Comparison of ENCODE assay signal across 1 cellular context in the genomic region with DNA sequence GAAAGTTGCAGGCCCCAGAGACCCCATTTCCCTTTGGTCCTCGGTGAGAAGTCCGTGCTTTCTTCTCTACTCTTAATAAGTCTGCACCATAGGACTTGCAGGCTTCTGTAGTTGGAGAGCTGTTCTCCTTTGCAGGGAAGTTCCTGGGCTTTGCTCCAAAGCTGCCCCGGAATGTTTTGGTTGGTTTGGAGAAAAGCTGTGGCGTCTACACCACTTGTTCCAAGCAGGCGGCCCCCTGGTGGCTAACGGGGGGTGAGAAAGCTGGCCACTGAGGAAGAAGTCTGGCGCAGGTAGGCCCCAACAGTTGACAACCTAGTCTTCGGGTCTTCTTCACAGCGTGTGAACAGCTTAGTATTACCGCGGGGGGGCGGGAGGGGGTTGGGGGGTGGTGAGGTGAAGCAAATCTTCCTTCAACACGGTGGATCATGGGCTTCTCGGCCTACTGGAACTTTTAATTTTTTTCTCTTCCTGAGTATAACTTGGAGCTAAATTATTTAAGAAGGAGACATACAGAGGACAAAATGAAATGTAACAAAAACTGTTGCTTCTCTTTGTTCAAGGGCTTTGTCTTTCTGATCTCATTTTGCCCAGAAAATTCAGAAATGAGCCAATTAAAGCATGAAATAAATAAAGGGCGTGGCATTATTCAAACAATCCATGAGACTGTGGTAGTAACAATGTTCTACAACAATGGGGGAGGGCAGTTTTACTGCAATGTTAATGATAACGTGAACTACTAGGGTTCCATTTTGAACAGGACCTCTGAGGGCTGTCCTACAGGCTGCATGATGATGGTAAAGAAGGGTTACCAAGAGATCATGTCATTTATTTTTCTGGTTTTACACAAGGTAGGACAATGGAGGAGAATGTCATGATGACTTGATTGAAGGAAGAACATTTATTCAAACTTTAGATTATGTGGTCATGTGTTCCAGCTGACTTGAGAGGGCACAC.
A peak's percentile ranks its signal among the peaks of the same experiment; 100 is the strongest.
TF ChIP-seq lines count a peak whose summit lies in the region.

No MANE protein-coding gene starts in this region.

TF ChIP-seq in K562, 482 proteins besides CTCF, POLR2A, EP300 and RAD21 (continued from another document and continues in another):
- TF ChIP-seq CREB3L1 (IDR thresholded peaks at IDR 0.05; ENCODE audit: borderline replicate concordance, low read depth): no peak
- no peak for TF ChIP-seq NR2C1 (IDR thresholded peaks at IDR 0.05)
- TF ChIP-seq NR2C1 (tag; IDR thresholded peaks at IDR 0.05): peak; percentile 50; the same call in 1 of the 2 replicates
- 0 out of 2 replicates have a peak, but pooled peaks have one; percentile 35 for TF ChIP-seq TEAD4 (IDR thresholded peaks at IDR 0.05; ENCODE audit: low read length)
- TF ChIP-seq TEAD4 (CRISPR knock-in tag; IDR thresholded peaks at IDR 0.05; ENCODE audit: borderline replicate concordance): no peak
- no peak for TF ChIP-seq ARNT (IDR thresholded peaks at IDR 0.05)
- TF ChIP-seq POLR2AphosphoS5 (IDR thresholded peaks at IDR 0.05; ENCODE audit: control insufficient read depth, insufficient read depth, low read depth, low read length): no peak; the same call in 1 of the 2 replicates
- TF ChIP-seq TFAP4 (CRISPR knock-in tag; IDR thresholded peaks at IDR 0.05; ENCODE audit: borderline replicate concordance): 0 out of 2 replicates have a peak, but pooled peaks have one; percentile 30
- peak; percentile 73; the same call in 1 of the 2 replicates for TF ChIP-seq CREB3 (tag; conservative IDR thresholded peaks at IDR 0.05; ENCODE audit: low read depth)
- TF ChIP-seq MAZ (CRISPR knock-in tag; conservative IDR thresholded peaks at IDR 0.05 in 1 of 2, IDR thresholded peaks at IDR 0.05 in 1 of 2): peak; percentile 23 to 33; a peak in 2 of 4 replicates
- TF ChIP-seq NR4A1 (CRISPR knock-in tag; IDR thresholded peaks at IDR 0.05): no peak
- peak; percentile 97 for TF ChIP-seq NR4A1 (tag; IDR thresholded peaks at IDR 0.05)
- peak; percentile 55 for TF ChIP-seq TAF1 (IDR thresholded peaks at IDR 0.05; ENCODE audit: control insufficient read depth, extremely low read depth, insufficient read depth, low read length, severe bottlenecking)
- no peak for TF ChIP-seq SOX6 (IDR thresholded peaks at IDR 0.05)
- TF ChIP-seq ILK (tag; IDR thresholded peaks at IDR 0.05; ENCODE audit: borderline replicate concordance, low read depth): peak; percentile 50; the same call in 1 of the 2 replicates
- 0 out of 2 replicates have a peak, but pooled peaks have one; percentile 57 for TF ChIP-seq TEAD2 (tag; IDR thresholded peaks at IDR 0.05)
- TF ChIP-seq ID3 (CRISPR knock-in tag; IDR thresholded peaks at IDR 0.05): no peak
- TF ChIP-seq ID3 (tag; IDR thresholded peaks at IDR 0.05): peak; percentile 81
- TF ChIP-seq, protein P1, sequence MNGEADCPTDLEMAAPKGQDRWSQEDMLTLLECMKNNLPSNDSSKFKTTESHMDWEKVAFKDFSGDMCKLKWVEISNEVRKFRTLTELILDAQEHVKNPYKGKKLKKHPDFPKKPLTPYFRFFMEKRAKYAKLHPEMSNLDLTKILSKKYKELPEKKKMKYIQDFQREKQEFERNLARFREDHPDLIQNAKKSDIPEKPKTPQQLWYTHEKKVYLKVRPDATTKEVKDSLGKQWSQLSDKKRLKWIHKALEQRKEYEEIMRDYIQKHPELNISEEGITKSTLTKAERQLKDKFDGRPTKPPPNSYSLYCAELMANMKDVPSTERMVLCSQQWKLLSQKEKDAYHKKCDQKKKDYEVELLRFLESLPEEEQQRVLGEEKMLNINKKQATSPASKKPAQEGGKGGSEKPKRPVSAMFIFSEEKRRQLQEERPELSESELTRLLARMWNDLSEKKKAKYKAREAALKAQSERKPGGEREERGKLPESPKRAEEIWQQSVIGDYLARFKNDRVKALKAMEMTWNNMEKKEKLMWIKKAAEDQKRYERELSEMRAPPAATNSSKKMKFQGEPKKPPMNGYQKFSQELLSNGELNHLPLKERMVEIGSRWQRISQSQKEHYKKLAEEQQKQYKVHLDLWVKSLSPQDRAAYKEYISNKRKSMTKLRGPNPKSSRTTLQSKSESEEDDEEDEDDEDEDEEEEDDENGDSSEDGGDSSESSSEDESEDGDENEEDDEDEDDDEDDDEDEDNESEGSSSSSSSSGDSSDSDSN (IDR thresholded peaks at IDR 0.05; ENCODE audit: borderline replicate concordance in 1 of 2, low read depth in 2 of 2, low read length in 2 of 2): peak in 1 of 2 experiments; percentile 66; a peak in 1 of 4 replicates
- 0 out of 2 replicates have a peak, but pooled peaks have one; percentile 21 for TF ChIP-seq KLF16 (IDR thresholded peaks at IDR 0.05)
- no peak for TF ChIP-seq ZNF282 (CRISPR knock-in tag; IDR thresholded peaks at IDR 0.05)
- peak; percentile 32; the same call in 1 of the 2 replicates for TF ChIP-seq ZNF197 (CRISPR knock-in tag; IDR thresholded peaks at IDR 0.05; ENCODE audit: low read depth)
- TF ChIP-seq ERF (CRISPR knock-in tag; IDR thresholded peaks at IDR 0.05): no peak
- TF ChIP-seq EGR1 (conservative IDR thresholded peaks at IDR 0.05): no peak
- no peak for TF ChIP-seq TRIM28 (IDR thresholded peaks at IDR 0.05)
- peak; percentile 88 for TF ChIP-seq PTRF (tag; IDR thresholded peaks at IDR 0.05)
- TF ChIP-seq MYC (IDR thresholded peaks at IDR 0.05; ENCODE audit: low read depth, low read length): 0 out of 2 replicates have a peak, but pooled peaks have one; percentile 28
- TF ChIP-seq MYC (CRISPR knock-in tag; IDR thresholded peaks at IDR 0.05; ENCODE audit: borderline replicate concordance, low read depth): peak; percentile 42; the same call in 1 of the 2 replicates
- TF ChIP-seq ZBTB11 (CRISPR knock-in tag; IDR thresholded peaks at IDR 0.05): 0 out of 6 replicates have a peak, but pooled peaks of 1 of the 3 experiments have one; percentile 5
- TF ChIP-seq, protein P2, sequence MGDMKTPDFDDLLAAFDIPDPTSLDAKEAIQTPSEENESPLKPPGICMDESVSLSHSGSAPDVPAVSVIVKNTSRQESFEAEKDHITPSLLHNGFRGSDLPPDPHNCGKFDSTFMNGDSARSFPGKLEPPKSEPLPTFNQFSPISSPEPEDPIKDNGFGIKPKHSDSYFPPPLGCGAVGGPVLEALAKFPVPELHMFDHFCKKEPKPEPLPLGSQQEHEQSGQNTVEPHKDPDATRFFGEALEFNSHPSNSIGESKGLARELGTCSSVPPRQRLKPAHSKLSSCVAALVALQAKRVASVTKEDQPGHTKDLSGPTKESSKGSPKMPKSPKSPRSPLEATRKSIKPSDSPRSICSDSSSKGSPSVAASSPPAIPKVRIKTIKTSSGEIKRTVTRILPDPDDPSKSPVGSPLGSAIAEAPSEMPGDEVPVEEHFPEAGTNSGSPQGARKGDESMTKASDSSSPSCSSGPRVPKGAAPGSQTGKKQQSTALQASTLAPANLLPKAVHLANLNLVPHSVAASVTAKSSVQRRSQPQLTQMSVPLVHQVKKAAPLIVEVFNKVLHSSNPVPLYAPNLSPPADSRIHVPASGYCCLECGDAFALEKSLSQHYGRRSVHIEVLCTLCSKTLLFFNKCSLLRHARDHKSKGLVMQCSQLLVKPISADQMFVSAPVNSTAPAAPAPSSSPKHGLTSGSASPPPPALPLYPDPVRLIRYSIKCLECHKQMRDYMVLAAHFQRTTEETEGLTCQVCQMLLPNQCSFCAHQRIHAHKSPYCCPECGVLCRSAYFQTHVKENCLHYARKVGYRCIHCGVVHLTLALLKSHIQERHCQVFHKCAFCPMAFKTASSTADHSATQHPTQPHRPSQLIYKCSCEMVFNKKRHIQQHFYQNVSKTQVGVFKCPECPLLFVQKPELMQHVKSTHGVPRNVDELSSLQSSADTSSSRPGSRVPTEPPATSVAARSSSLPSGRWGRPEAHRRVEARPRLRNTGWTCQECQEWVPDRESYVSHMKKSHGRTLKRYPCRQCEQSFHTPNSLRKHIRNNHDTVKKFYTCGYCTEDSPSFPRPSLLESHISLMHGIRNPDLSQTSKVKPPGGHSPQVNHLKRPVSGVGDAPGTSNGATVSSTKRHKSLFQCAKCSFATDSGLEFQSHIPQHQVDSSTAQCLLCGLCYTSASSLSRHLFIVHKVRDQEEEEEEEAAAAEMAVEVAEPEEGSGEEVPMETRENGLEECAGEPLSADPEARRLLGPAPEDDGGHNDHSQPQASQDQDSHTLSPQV (IDR thresholded peaks at IDR 0.05): peak; percentile 63
